Comparison of ENCODE assay signal across 12 cellular contexts in genomic region chr18:72541871-72542690, GRCh38. TPM values are rescaled to one million over a fixed set of nuclear protein-coding genes. Genes with fewer than 3 reads are reported as not detected.
DNase-seq lines count a peak whose midpoint lies in the region; ATAC-seq and FAIRE-seq lines count a peak whose summit lies in the region.
"Had no signal": no experiment of that assay in that cellular context is flagged by ENCODE, and none has a peak within 500 bp of the region (broad histone marks: within the 10 kb centered on the region; RNA-seq: fewer than 3 reads in every experiment).

No MANE protein-coding gene starts in this region.

- H3K27me3 Mint-ChIP-seq in stimulated activated memory B cell treated with anti-CD40 and anti-IgM and Interleukin-4, amounts not matched to agents 10 μg/mL and 1 μg/mL and 100 μg/mL, for 72 hours: peaks cover 47% of the 10 kb centered on the region

- no peak for FAIRE-seq in frontal cortex (lab: Jason Lieb, UNC)
- FAIRE-seq: A549 had no signal

- no peak overlapping the region for H3K27ac Mint-ChIP-seq in stimulated activated memory B cell treated with anti-CD40 and anti-IgM and Interleukin-4, amounts not matched to agents 10 μg/mL and 1 μg/mL and 100 μg/mL, for 72 hours

- peak overlapping the region; percentile 65 for H3K4me3 Mint-ChIP-seq in stimulated activated memory B cell treated with anti-CD40 and anti-IgM and Interleukin-4, amounts not matched to agents 10 μg/mL and 1 μg/mL and 100 μg/mL, for 72 hours

- DNase-seq in NCI-H82 (lab: John Stamatoyannopoulos, UW): peak; percentile 5
- DNase-seq in NCI-H82 treated with DMSO at 0.1 percent for 48 hours (lab: John Stamatoyannopoulos, UW; ENCODE audit: unreplicated experiment): no peak
- peak; percentile 52 for DNase-seq in NCI-H345 treated with DMSO at 0.1 percent for 48 hours (lab: John Stamatoyannopoulos, UW; ENCODE audit: unreplicated experiment)
- DNase-seq in frontal cortex (ENCODE audit: low spot score in 2 of 2): peak; percentile 13 to 28
- no peak for DNase-seq in RKO (ENCODE audit: low spot score)
- DNase-seq: activated CD4-positive, alpha-beta T cell treated with anti-CD3 and anti-CD28 coated beads, Interleukin-2, amount 50 U/mL, for 1 hour; gastrocnemius medialis; HCEC 1CT had no signal

- H3K36me3 Mint-ChIP-seq in stimulated activated memory B cell treated with anti-CD40 and anti-IgM and Interleukin-4, amounts not matched to agents 10 μg/mL and 1 μg/mL and 100 μg/mL, for 72 hours: no peaks in the 10 kb centered on the region

- no peak for ATAC-seq in stimulated activated memory B cell treated with anti-CD40 and anti-IgM and Interleukin-4, amounts not matched to agents 10 μg/mL and 1 μg/mL and 100 μg/mL, for 72 hours
- ATAC-seq in GM21619 (IDR thresholded peaks at IDR 0.05; ENCODE audit: unreplicated experiment) (no peak), HG02885 (IDR thresholded peaks at IDR 0.05; ENCODE audit: poor library complexity, unreplicated experiment) (no peak)
- ATAC-seq: A549, gastrocnemius medialis had no signal

- H3K9me3 Mint-ChIP-seq in stimulated activated memory B cell treated with anti-CD40 and anti-IgM and Interleukin-4, amounts not matched to agents 10 μg/mL and 1 μg/mL and 100 μg/mL, for 72 hours: no peaks in the 10 kb centered on the region

- peaks cover 18% of the 10 kb centered on the region for H3K4me1 Mint-ChIP-seq in stimulated activated memory B cell treated with anti-CD40 and anti-IgM and Interleukin-4, amounts not matched to agents 10 μg/mL and 1 μg/mL and 100 μg/mL, for 72 hours

RNA-seq across cellular contexts. Expression of gene CBLN2, which starts 2.1 kb away (rescaled TPM):
- total RNA-seq in frontal cortex: 280 TPM
- total RNA-seq: gastrocnemius medialis had no signal

Comparison
In these comparisons a context has a peak if more than half of its experiments do, and no peak if none do; other contexts are left out.
1. DNase-seq: peak in NCI-H82 (single experiment), NCI-H345 treated with DMSO at 0.1 percent for 48 hours (single experiment) and frontal cortex (2 of 2); none in NCI-H82 treated with DMSO at 0.1 percent for 48 hours (single experiment) and RKO (single experiment).